ENCODE assay signal across 22 cellular contexts in the genomic region with DNA sequence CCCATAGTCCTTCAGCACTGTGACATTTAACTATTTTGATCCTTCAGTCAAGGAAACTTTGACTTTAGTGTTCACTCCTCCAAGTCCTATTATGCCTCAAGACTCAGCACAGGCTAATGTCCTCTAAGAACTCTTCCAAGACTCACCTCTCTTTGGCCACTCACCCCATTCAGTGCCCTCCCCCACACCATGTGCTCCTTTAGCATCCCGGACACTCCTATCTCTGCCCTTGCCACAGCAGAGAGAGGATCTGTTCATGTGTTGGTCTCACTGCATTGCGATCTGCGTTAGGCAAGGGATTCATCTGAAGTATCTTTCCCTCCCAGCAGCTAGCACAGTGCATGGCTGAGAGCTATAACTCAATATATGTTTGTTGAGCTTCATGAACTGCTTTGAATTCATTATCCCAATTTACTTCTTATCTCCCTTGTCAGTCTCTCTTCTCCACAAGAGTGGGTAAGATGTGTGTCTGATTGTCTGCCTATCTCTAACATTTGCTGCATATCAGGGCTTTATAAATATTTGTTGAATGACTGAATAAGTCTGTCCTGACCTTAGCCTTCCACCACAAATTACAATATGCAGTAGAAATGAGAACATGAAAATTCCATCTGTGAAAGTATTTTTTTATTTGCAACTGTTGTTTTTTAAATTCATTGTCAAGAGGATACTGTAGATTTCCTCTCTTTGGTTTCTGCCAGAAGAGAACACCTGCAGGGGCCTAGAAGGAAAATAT.
DNase-seq lines count a peak whose midpoint lies in the region; ATAC-seq and TF ChIP-seq lines count a peak whose summit lies in the region.
"Had no signal": no experiment of that assay in that cellular context is flagged by ENCODE, and none has a peak within 500 bp of the region (broad histone marks: within the 10 kb centered on the region; RNA-seq: fewer than 3 reads in every experiment).

No MANE protein-coding gene starts in this region.

- peaks cover 5% of the 10 kb centered on the region for H3K4me1 ChIP-seq in GM23338 (ENCODE audit: insufficient read depth)
- no peaks in the 10 kb centered on the region for H3K4me1 ChIP-seq in adipocyte (ENCODE audit: control insufficient read depth, insufficient read depth, low read length)
- no peaks in the 10 kb centered on the region for H3K4me1 ChIP-seq in naive thymus-derived CD4-positive, alpha-beta T cell (ENCODE audit: control insufficient read depth in 2 of 2, insufficient read depth in 2 of 2, low read length in 2 of 2)
- H3K4me1 ChIP-seq: Peyer's patch had no signal

- H3K4me2 ChIP-seq in GM23338: no peak overlapping the region

- no peak overlapping the region for H3K4me3 ChIP-seq in GM23338
- H3K4me3 ChIP-seq in adipocyte (ENCODE audit: low read length): no peak overlapping the region
- H3K4me3 ChIP-seq in naive thymus-derived CD4-positive, alpha-beta T cell (ENCODE audit: low read length): no peak overlapping the region
- H3K4me3 ChIP-seq: GM12878, MG63, Peyer's patch had no signal

- no peak for TF ChIP-seq CTCF in GM23338 (conservative IDR thresholded peaks at IDR 0.05; ENCODE audit: low read depth in 2 of 2)

- H3K36me3 ChIP-seq in GM23338 (ENCODE audit: insufficient read depth) (no peaks in the 10 kb centered on the region), adipocyte (ENCODE audit: control insufficient read depth, insufficient read depth, low read length, severe bottlenecking) (no peaks in the 10 kb centered on the region)
- no peaks in the 10 kb centered on the region for H3K36me3 ChIP-seq in naive thymus-derived CD4-positive, alpha-beta T cell (ENCODE audit: control insufficient read depth in 2 of 3, insufficient read depth in 3 of 3, low read length in 3 of 3)
- H3K36me3 ChIP-seq: BE2C, MG63, Peyer's patch had no signal

- H4K20me1 ChIP-seq in GM23338 (replicated peaks; ENCODE audit: insufficient read depth): no peaks in the 10 kb centered on the region

- ATAC-seq in GM23338: no peak
- ATAC-seq in naive thymus-derived CD4-positive, alpha-beta T cell: peak; percentile 16
- ATAC-seq in stimulated activated memory B cell treated with anti-CD40 and anti-IgM and Interleukin-4, amounts not matched to agents 10 μg/mL and 1 μg/mL and 100 μg/mL, for 72 hours: peak; percentile 16
- no peak for ATAC-seq in HG02884 (IDR thresholded peaks at IDR 0.05; ENCODE audit: unreplicated experiment)
- ATAC-seq: CD8-positive, alpha-beta T cell; GM12878; Right ventricle myocardium inferior had no signal

- H3K27ac Mint-ChIP-seq in GM23338: no peak overlapping the region
- no peak overlapping the region for H3K27ac Mint-ChIP-seq in naive thymus-derived CD4-positive, alpha-beta T cell
- H3K27ac Mint-ChIP-seq in stimulated activated memory B cell treated with anti-CD40 and anti-IgM and Interleukin-4, amounts not matched to agents 10 μg/mL and 1 μg/mL and 100 μg/mL, for 72 hours: no peak overlapping the region
- H3K27ac Mint-ChIP-seq: CD8-positive, alpha-beta T cell had no signal

- H3K27me3 ChIP-seq in GM23338 (ENCODE audit: insufficient read depth) (no peaks in the 10 kb centered on the region), adipocyte (replicated peaks; ENCODE audit: control insufficient read depth, insufficient read depth, low read length) (no peaks in the 10 kb centered on the region)
- H3K27me3 ChIP-seq in naive thymus-derived CD4-positive, alpha-beta T cell (ENCODE audit: control insufficient read depth in 2 of 2, insufficient read depth in 2 of 2, low read length in 2 of 2): no peaks in the 10 kb centered on the region
- H3K27me3 ChIP-seq: BE2C, MG63, Peyer's patch had no signal

- H3K4me3 Mint-ChIP-seq in GM23338: no peak overlapping the region
- no peak overlapping the region for H3K4me3 Mint-ChIP-seq in naive thymus-derived CD4-positive, alpha-beta T cell
- no peak overlapping the region for H3K4me3 Mint-ChIP-seq in stimulated activated memory B cell treated with anti-CD40 and anti-IgM and Interleukin-4, amounts not matched to agents 10 μg/mL and 1 μg/mL and 100 μg/mL, for 72 hours
- H3K4me3 Mint-ChIP-seq: CD8-positive, alpha-beta T cell had no signal

- H3K9me2 ChIP-seq in GM23338 (ENCODE audit: insufficient read depth): peaks cover 4% of the 10 kb centered on the region; the same call in 1 of the 2 replicates

- H3F3A ChIP-seq in GM23338 (replicated peaks; ENCODE audit: low read depth): no peaks in the 10 kb centered on the region

- POLR2A ChIA-PET in naive thymus-derived CD4-positive, alpha-beta T cell (lab: Charles Lee): no interaction called here

- no peak for DNase-seq in GM23338 (ENCODE audit: low spot score)
- peak; percentile 1 for DNase-seq in adipocyte (ENCODE audit: low read depth)
- no peak for DNase-seq in naive thymus-derived CD4-positive, alpha-beta T cell
- no peak for DNase-seq in DMS 273 treated with DMSO at 0.1 percent for 48 hours (lab: John Stamatoyannopoulos, UW)
- DNase-seq in DMS79 treated with DMSO at 0.1 percent for 48 hours (lab: John Stamatoyannopoulos, UW): no peak
- DNase-seq: ACHN; BE2C; CD8-positive, alpha-beta T cell; DMS79; GDM1; HCEC 1CT; MG63; NCI-H1105; NCI-H1694; NCI-H2107; NCI-H2227 treated with DMSO at 0.1 percent for 48 hours; NCI-H524 treated with DMSO at 0.1 percent for 48 hours; Peyer's patch had no signal

- H3K9me3 ChIP-seq in adipocyte (ENCODE audit: control insufficient read depth, low read length): no peaks in the 10 kb centered on the region
- H3K9me3 ChIP-seq in naive thymus-derived CD4-positive, alpha-beta T cell (ENCODE audit: control insufficient read depth in 2 of 3, low read length in 3 of 3): no peaks in the 10 kb centered on the region
- H3K9me3 ChIP-seq: BE2C, MG63, Peyer's patch had no signal

- H2AFZ ChIP-seq in GM23338: peak overlapping the region; percentile 80; the same call in 1 of the 2 replicates

- H3K9me3 Mint-ChIP-seq in GM23338: no peaks in the 10 kb centered on the region
- H3K9me3 Mint-ChIP-seq in naive thymus-derived CD4-positive, alpha-beta T cell: peaks cover 0 to 4% (median 0%) of the 10 kb centered on the region in 11 donors
- H3K9me3 Mint-ChIP-seq in stimulated activated memory B cell treated with anti-CD40 and anti-IgM and Interleukin-4, amounts not matched to agents 10 μg/mL and 1 μg/mL and 100 μg/mL, for 72 hours: no peaks in the 10 kb centered on the region
- H3K9me3 Mint-ChIP-seq: CD8-positive, alpha-beta T cell had no signal

- intact Hi-C loops in naive thymus-derived CD4-positive, alpha-beta T cell (cut with micrococcal nuclease): no loop called here

- H3K27me3 Mint-ChIP-seq in GM23338 (ENCODE audit: insufficient read depth, low read depth, poor library complexity): no peaks in the 10 kb centered on the region
- H3K27me3 Mint-ChIP-seq in naive thymus-derived CD4-positive, alpha-beta T cell: peaks cover 0 to 20% (median 5%) of the 10 kb centered on the region in 5 donors
- peaks cover 3% of the 10 kb centered on the region for H3K27me3 Mint-ChIP-seq in stimulated activated memory B cell treated with anti-CD40 and anti-IgM and Interleukin-4, amounts not matched to agents 10 μg/mL and 1 μg/mL and 100 μg/mL, for 72 hours

- no peak overlapping the region for H3K9ac ChIP-seq in adipocyte (ENCODE audit: low read length)

- peaks cover 8% of the 10 kb centered on the region; the same call in 2 of the 3 replicates for H3K4me1 Mint-ChIP-seq in GM23338
- H3K4me1 Mint-ChIP-seq in naive thymus-derived CD4-positive, alpha-beta T cell: no peaks in the 10 kb centered on the region
- no peaks in the 10 kb centered on the region for H3K4me1 Mint-ChIP-seq in stimulated activated memory B cell treated with anti-CD40 and anti-IgM and Interleukin-4, amounts not matched to agents 10 μg/mL and 1 μg/mL and 100 μg/mL, for 72 hours

- no peaks in the 10 kb centered on the region for H3K79me2 ChIP-seq in GM23338 (replicated peaks; ENCODE audit: insufficient read depth)

- H3K36me3 Mint-ChIP-seq in GM23338 (ENCODE audit: low read depth): no peaks in the 10 kb centered on the region
- no peaks in the 10 kb centered on the region for H3K36me3 Mint-ChIP-seq in naive thymus-derived CD4-positive, alpha-beta T cell
- H3K36me3 Mint-ChIP-seq in stimulated activated memory B cell treated with anti-CD40 and anti-IgM and Interleukin-4, amounts not matched to agents 10 μg/mL and 1 μg/mL and 100 μg/mL, for 72 hours: no peaks in the 10 kb centered on the region
- H3K36me3 Mint-ChIP-seq: CD8-positive, alpha-beta T cell had no signal

- no peak overlapping the region for H3K27ac ChIP-seq in GM23338 (ENCODE audit: low read depth)
- no peak overlapping the region for H3K27ac ChIP-seq in naive thymus-derived CD4-positive, alpha-beta T cell (ENCODE audit: low read depth, low read length)
- H3K27ac ChIP-seq: Peyer's patch had no signal

- CTCF ChIA-PET in naive thymus-derived CD4-positive, alpha-beta T cell (lab: Charles Lee): no interaction called here

TF ChIP-seq in GM23338, 12 proteins besides CTCF, POLR2A, EP300 and RAD21 (continues in another document):
- TF ChIP-seq ZNF114 (CRISPR knock-in tag; IDR thresholded peaks at IDR 0.05): no peak
- TF ChIP-seq NANOG (IDR thresholded peaks at IDR 0.05; ENCODE audit: borderline replicate concordance): no peak
- no peak for TF ChIP-seq ZNF331 (CRISPR knock-in tag; IDR thresholded peaks at IDR 0.05; ENCODE audit: low read depth)
- TF ChIP-seq EZH2phosphoT487 (IDR thresholded peaks at IDR 0.05; ENCODE audit: unreplicated experiment): no peak
- TF ChIP-seq, protein P1, sequence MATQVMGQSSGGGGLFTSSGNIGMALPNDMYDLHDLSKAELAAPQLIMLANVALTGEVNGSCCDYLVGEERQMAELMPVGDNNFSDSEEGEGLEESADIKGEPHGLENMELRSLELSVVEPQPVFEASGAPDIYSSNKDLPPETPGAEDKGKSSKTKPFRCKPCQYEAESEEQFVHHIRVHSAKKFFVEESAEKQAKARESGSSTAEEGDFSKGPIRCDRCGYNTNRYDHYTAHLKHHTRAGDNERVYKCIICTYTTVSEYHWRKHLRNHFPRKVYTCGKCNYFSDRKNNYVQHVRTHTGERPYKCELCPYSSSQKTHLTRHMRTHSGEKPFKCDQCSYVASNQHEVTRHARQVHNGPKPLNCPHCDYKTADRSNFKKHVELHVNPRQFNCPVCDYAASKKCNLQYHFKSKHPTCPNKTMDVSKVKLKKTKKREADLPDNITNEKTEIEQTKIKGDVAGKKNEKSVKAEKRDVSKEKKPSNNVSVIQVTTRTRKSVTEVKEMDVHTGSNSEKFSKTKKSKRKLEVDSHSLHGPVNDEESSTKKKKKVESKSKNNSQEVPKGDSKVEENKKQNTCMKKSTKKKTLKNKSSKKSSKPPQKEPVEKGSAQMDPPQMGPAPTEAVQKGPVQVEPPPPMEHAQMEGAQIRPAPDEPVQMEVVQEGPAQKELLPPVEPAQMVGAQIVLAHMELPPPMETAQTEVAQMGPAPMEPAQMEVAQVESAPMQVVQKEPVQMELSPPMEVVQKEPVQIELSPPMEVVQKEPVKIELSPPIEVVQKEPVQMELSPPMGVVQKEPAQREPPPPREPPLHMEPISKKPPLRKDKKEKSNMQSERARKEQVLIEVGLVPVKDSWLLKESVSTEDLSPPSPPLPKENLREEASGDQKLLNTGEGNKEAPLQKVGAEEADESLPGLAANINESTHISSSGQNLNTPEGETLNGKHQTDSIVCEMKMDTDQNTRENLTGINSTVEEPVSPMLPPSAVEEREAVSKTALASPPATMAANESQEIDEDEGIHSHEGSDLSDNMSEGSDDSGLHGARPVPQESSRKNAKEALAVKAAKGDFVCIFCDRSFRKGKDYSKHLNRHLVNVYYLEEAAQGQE (IDR thresholded peaks at IDR 0.05; ENCODE audit: unreplicated experiment): no peak
- TF ChIP-seq JUNB (IDR thresholded peaks at IDR 0.05; ENCODE audit: unreplicated experiment): no peak

Comparison
In these comparisons a context has a peak if more than half of its experiments do, and no peak if none do; other contexts are left out.
1. ATAC-seq: peak in naive thymus-derived CD4-positive, alpha-beta T cell (single experiment) and stimulated activated memory B cell treated with anti-CD40 and anti-IgM and Interleukin-4, amounts not matched to agents 10 μg/mL and 1 μg/mL and 100 μg/mL, for 72 hours (single experiment); none in GM23338 (single experiment) and HG02884 (single experiment).